In genomic region chr2:148681443-148681842, GRCh38 we compare ENCODE assay signal across 3 cellular contexts.
A peak's percentile ranks its signal among the peaks of the same experiment; 100 is the strongest.
TF ChIP-seq lines count a peak whose summit lies in the region.

No MANE protein-coding gene starts in this region.

TF ChIP-seq in A549, 52 proteins besides CTCF, POLR2A, EP300 and RAD21:
- peak; percentile 79 for TF ChIP-seq MAFK (IDR thresholded peaks at IDR 0.05; ENCODE audit: partially characterized antibody)
- TF ChIP-seq HES2 (IDR thresholded peaks at IDR 0.05), result no peak
TF ChIP-seq in A549: peak in this region for 1.

TF ChIP-seq in K562, 482 proteins besides CTCF, POLR2A, EP300 and RAD21 (continues in another document):
- TF ChIP-seq GATAD2B (IDR thresholded peaks at IDR 0.05; ENCODE audit: borderline replicate concordance) (no peak), ZNF280B (CRISPR knock-in tag; IDR thresholded peaks at IDR 0.05) (no peak), MAFK (IDR thresholded peaks at IDR 0.05; ENCODE audit: low read length) (peak; percentile 73; the same call in 1 of the 2 replicates), ZNF318 (IDR thresholded peaks at IDR 0.05; ENCODE audit: borderline replicate concordance in 1 of 2, low read depth in 1 of 2) (no peak), PML (IDR thresholded peaks at IDR 0.05; ENCODE audit: low read length) (no peak), KHSRP (IDR thresholded peaks at IDR 0.05) (no peak), ZNF583 (CRISPR knock-in tag; IDR thresholded peaks at IDR 0.05) (no peak), ZBTB17 (CRISPR knock-in tag; IDR thresholded peaks at IDR 0.05) (no peak), HDAC8 (tag; IDR thresholded peaks at IDR 0.05) (no peak), ZNF316 (IDR thresholded peaks at IDR 0.05) (peak; percentile 96), PREB (CRISPR knock-in tag; IDR thresholded peaks at IDR 0.05) (no peak), E2F5 (CRISPR knock-in tag; IDR thresholded peaks at IDR 0.05) (no peak), ZFP36 (IDR thresholded peaks at IDR 0.05; ENCODE audit: low read depth, low read length, partially characterized antibody) (no peak), CREB3 (tag; conservative IDR thresholded peaks at IDR 0.05; ENCODE audit: low read depth) (no peak)

TF ChIP-seq in H1, 55 proteins besides CTCF, POLR2A, EP300 and RAD21:
- peak; percentile 19; the same call in 1 of the 2 replicates for TF ChIP-seq MAFK (IDR thresholded peaks at IDR 0.05; ENCODE audit: low read depth, low read length)
- no peak for TF ChIP-seq CHD1 (IDR thresholded peaks at IDR 0.05; ENCODE audit: low read depth, low read length)
- no peak for TF ChIP-seq BCL11A (IDR thresholded peaks at IDR 0.05; ENCODE audit: low read depth in 2 of 2, low read length in 2 of 2)
- no peak for TF ChIP-seq SIRT6 (IDR thresholded peaks at IDR 0.05; ENCODE audit: low read length)
